19 cellular contexts compared by ENCODE assay signal in genomic region chr7:151624246-151624928, GRCh38.
DNase-seq lines count a peak whose midpoint lies in the region; ATAC-seq, FAIRE-seq and TF ChIP-seq lines count a peak whose summit lies in the region.
"Had no signal": no experiment of that assay in that cellular context is flagged by ENCODE, and none has a peak within 500 bp of the region (broad histone marks: within the 10 kb centered on the region; RNA-seq: fewer than 3 reads in every experiment).

No MANE protein-coding gene starts in this region.

- TF ChIP-seq CTCF in heart left ventricle (IDR thresholded peaks at IDR 0.05) (no peak), Panc1 (IDR thresholded peaks at IDR 0.05) (no peak)

- no peaks in the 10 kb centered on the region for H3K27me3 ChIP-seq in heart left ventricle
- H3K27me3 ChIP-seq in Panc1 (ENCODE audit: control insufficient read depth, insufficient read depth, low read length), result no peaks in the 10 kb centered on the region
- no peaks in the 10 kb centered on the region for H3K27me3 ChIP-seq in small intestine (ENCODE audit: control insufficient read depth in 2 of 2, insufficient read depth in 2 of 2, low read length in 2 of 2)
- H3K27me3 ChIP-seq in HAP-1 (ENCODE audit: low read depth), result no peaks in the 10 kb centered on the region
- H3K27me3 ChIP-seq: ovary had no signal

- no peaks in the 10 kb centered on the region for H3K9me3 ChIP-seq in heart left ventricle
- H3K9me3 ChIP-seq in Panc1 (ENCODE audit: control insufficient read depth, insufficient read depth, low read depth, low read length), result no peaks in the 10 kb centered on the region
- H3K9me3 ChIP-seq in small intestine (ENCODE audit: control insufficient read depth, low read depth), result no peaks in the 10 kb centered on the region
- no peaks in the 10 kb centered on the region for H3K9me3 ChIP-seq in HAP-1
- H3K9me3 ChIP-seq: ovary had no signal

- no peak for FAIRE-seq in small intestine (lab: Jason Lieb, UNC)

- in situ Hi-C loops in Panc1 (cut with HindIII; ENCODE audit: low pct_unique_long_range_greater_than_20kb, low sequenced_read_pairs) (no loop called here), HAP-1 (cut with MboI; ENCODE audit: low sequenced_read_pairs) (no loop called here)

- H3K36me3 ChIP-seq in heart left ventricle (peaks cover 0 to 14% (median 6%) of the 10 kb centered on the region in 9 donors), Panc1 (ENCODE audit: control insufficient read depth, insufficient read depth, low read length) (no peaks in the 10 kb centered on the region), small intestine (ENCODE audit: control insufficient read depth in 2 of 2, insufficient read depth in 2 of 2, low read length in 2 of 2) (peaks cover 0 to 2% of the 10 kb centered on the region in 2 donors), HAP-1 (replicated peaks) (no peaks in the 10 kb centered on the region)
- H3K36me3 ChIP-seq: ovary had no signal

- intact Hi-C loops in heart left ventricle (cut with DNase I) (loop anchor here in 2 of 10 donors (10.0 kb wide), 2 partner anchors 100 to 130 kb away; no protein-coding TSS in a partner anchor), Right ventricle myocardium superior (cut with DNase I) (no loop called here), Panc1 (cut with micrococcal nuclease; ENCODE audit: unreplicated experiment) (no loop called here)

- WGBS in heart left ventricle, 4 donors, result 74 to 82% (median 78%) methylated on average over 18 of the region's 18 CpGs
- 84 to 88% (median 87%) methylated on average over 18 of the region's 18 CpGs for WGBS in small intestine, 3 donors

- ATAC-seq in heart left ventricle (peak in 3 of 4 donors; percentile 19 to 35 (median 26)), Right ventricle myocardium superior (ENCODE audit: poor library complexity) (no peak), Panc1 (no peak), HG03095 (IDR thresholded peaks at IDR 0.05; ENCODE audit: unreplicated experiment) (no peak)
- ATAC-seq: naive thymus-derived CD4-positive, alpha-beta T cell had no signal

- CTCF ChIA-PET in Panc1 (lab: Charles Lee), result no interaction called here

- H3K4me3 ChIP-seq in heart left ventricle, result no peak overlapping the region
- H3K4me3 ChIP-seq in Panc1 (ENCODE audit: low read depth in 2 of 2, low read length in 2 of 2), result no peak overlapping the region
- no peak overlapping the region for H3K4me3 ChIP-seq in small intestine (ENCODE audit: low read depth in 1 of 2, low read length in 2 of 2)
- H3K4me3 ChIP-seq in HAP-1, result no peak overlapping the region
- H3K4me3 ChIP-seq: ovary had no signal

- no peak for TF ChIP-seq POLR2A in heart left ventricle (IDR thresholded peaks at IDR 0.05)

- no peak for DNase-seq in heart left ventricle
- DNase-seq in Right ventricle myocardium superior, result no peak
- no peak for DNase-seq in Panc1 (ENCODE audit: low read depth, low spot score)
- peak; percentile 29 for DNase-seq in dermis blood vessel endothelial cell
- DNase-seq in small intestine, result peak; percentile 28
- DNase-seq in HAP-1 (ENCODE audit: low spot score in 2 of 2), result no peak
- DNase-seq in HT-29 (ENCODE audit: low spot score), result no peak
- DNase-seq: activated CD4-positive, CD25-positive, alpha-beta regulatory T cell; KBM-7; kidney glomerular epithelial cell; naive thymus-derived CD4-positive, alpha-beta T cell; NCI-H2171 treated with DMSO at 0.1 percent for 48 hours; NCI-H526 treated with DMSO at 0.1 percent for 48 hours; ovary; stimulated activated naive CD4-positive, alpha-beta T cell; T1000 had no signal

- no TSS peak for BruUV-seq in Panc1 (replicated peaks; lab: Mats Ljungman, UMichigan)

- H3K27ac ChIP-seq in heart left ventricle, result peak overlapping the region in 2 of 12 donors; percentile 32 to 33
- peak overlapping the region; percentile 32 for H3K27ac ChIP-seq in Panc1 (ENCODE audit: low read length)
- H3K27ac ChIP-seq in small intestine (ENCODE audit: low read depth in 1 of 2, low read length in 1 of 2), result no peak overlapping the region
- H3K27ac ChIP-seq: C4-2B, ovary, RWPE1 had no signal

- POLR2A ChIA-PET in Panc1 (lab: Charles Lee), result no interaction called here

- peaks cover 0 to 47% (median 14%) of the 10 kb centered on the region in 12 donors for H3K4me1 ChIP-seq in heart left ventricle
- H3K4me1 ChIP-seq in Panc1 (ENCODE audit: control insufficient read depth, insufficient read depth, low read length), result peaks cover 47% of the 10 kb centered on the region
- H3K4me1 ChIP-seq in small intestine (ENCODE audit: control insufficient read depth in 2 of 2, insufficient read depth in 1 of 2, low read depth in 1 of 2, low read length in 1 of 2), result peaks cover 0 to 3% of the 10 kb centered on the region in 2 donors
- peaks cover 9% of the 10 kb centered on the region for H3K4me1 ChIP-seq in HAP-1

Comparison
In these comparisons a context has a peak if more than half of its experiments do, and no peak if none do; other contexts are left out.
1. ATAC-seq: peak in heart left ventricle (3 of 4); none in Right ventricle myocardium superior (single experiment), Panc1 (single experiment) and HG03095 (single experiment).
2. DNase-seq: peak in dermis blood vessel endothelial cell (single experiment) and small intestine (single experiment); none in heart left ventricle (0 of 5), Right ventricle myocardium superior (single experiment), Panc1 (single experiment), HAP-1 (0 of 2) and HT-29 (single experiment).